In the genomic region with DNA sequence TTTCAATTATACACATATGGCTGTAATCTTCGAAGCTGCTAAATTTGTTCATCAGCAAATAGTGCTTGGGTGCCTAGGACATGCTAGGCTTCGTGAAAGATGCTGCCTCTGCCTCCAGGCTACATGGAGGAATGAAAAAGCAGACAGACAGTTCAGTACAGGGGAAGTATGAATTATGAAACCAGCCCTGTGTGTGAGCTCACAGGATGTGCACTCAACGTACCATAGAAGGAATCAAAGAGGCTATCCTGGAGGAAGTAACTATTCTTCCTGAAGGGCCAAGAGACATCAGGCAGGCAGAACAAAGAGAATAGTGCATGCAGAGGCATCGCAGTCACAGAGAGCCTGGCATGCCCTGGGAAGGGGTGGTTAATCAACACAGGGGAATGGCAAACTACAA, we compare ENCODE assay signal across 8 cellular contexts.
DNase-seq lines count a peak whose midpoint lies in the region; ATAC-seq and TF ChIP-seq lines count a peak whose summit lies in the region.

No MANE protein-coding gene starts in this region.

- no peak overlapping the region for H4K91ac ChIP-seq in neuronal stem cell (ENCODE audit: low read depth, low read length, poor library complexity)

- H3K4me3 ChIP-seq in stomach smooth muscle (ENCODE audit: low read length in 2 of 2) (no peak overlapping the region), neuronal stem cell (ENCODE audit: low read length in 2 of 2) (no peak overlapping the region), endodermal cell (ENCODE audit: low read length) (no peak overlapping the region)

- peak overlapping the region; percentile 43 for H3K27ac Mint-ChIP-seq in activated CD4-positive, alpha-beta T cell treated with anti-CD3 and anti-CD28 coated beads, Interleukin-2, amount 10 ng/mL, durations not matched to agents 7 days and 5 days
- peak overlapping the region; percentile 50 for H3K27ac Mint-ChIP-seq in central memory CD8-positive, alpha-beta T cell (ENCODE audit: low read depth)
- no peak overlapping the region for H3K27ac Mint-ChIP-seq in endodermal cell

- H2BK12ac ChIP-seq in neuronal stem cell (ENCODE audit: low read length), result no peak overlapping the region

- no peaks in the 10 kb centered on the region for H3K79me1 ChIP-seq in neuronal stem cell (ENCODE audit: low read depth, low read length)

- no peak overlapping the region for H3K4me3 Mint-ChIP-seq in activated CD4-positive, alpha-beta T cell treated with anti-CD3 and anti-CD28 coated beads, Interleukin-2, amount 10 ng/mL, durations not matched to agents 7 days and 5 days
- no peak overlapping the region for H3K4me3 Mint-ChIP-seq in central memory CD8-positive, alpha-beta T cell
- no peak overlapping the region for H3K4me3 Mint-ChIP-seq in endodermal cell

- no peak overlapping the region for H3K4me2 ChIP-seq in neuronal stem cell (ENCODE audit: insufficient read depth, low read length, poor library complexity, severe bottlenecking)

- TF ChIP-seq CTCF in endodermal cell (conservative IDR thresholded peaks at IDR 0.05), result no peak

- no peak overlapping the region for H3K14ac ChIP-seq in neuronal stem cell (ENCODE audit: low read length)

- peaks cover 29% of the 10 kb centered on the region for H3K4me1 Mint-ChIP-seq in activated CD4-positive, alpha-beta T cell treated with anti-CD3 and anti-CD28 coated beads, Interleukin-2, amount 10 ng/mL, durations not matched to agents 7 days and 5 days
- H3K4me1 Mint-ChIP-seq in central memory CD8-positive, alpha-beta T cell, result peaks cover 64% of the 10 kb centered on the region
- H3K4me1 Mint-ChIP-seq in endodermal cell, result peaks cover 7% of the 10 kb centered on the region

- H2BK5ac ChIP-seq in neuronal stem cell (ENCODE audit: low read length), result no peak overlapping the region

- H3K9me3 ChIP-seq in stomach smooth muscle (ENCODE audit: control insufficient read depth in 2 of 2, low read length in 2 of 2) (no peaks in the 10 kb centered on the region), neuronal stem cell (replicated peaks in 1 of 2; ENCODE audit: control insufficient read depth in 2 of 2, insufficient read depth in 1 of 2, low read depth in 1 of 2, low read length in 2 of 2) (peaks cover 0 to 6% of the 10 kb centered on the region in 2 donors), endodermal cell (ENCODE audit: control insufficient read depth, low read length) (no peaks in the 10 kb centered on the region)

- DNase-seq in activated CD4-positive, alpha-beta T cell treated with anti-CD3 and anti-CD28 coated beads, Interleukin-2, amount 10 ng/mL, durations not matched to agents 7 days and 5 days, result no peak
- no peak for DNase-seq in activated CD4-positive, alpha-beta T cell treated with anti-CD3 and anti-CD28 coated beads, Interleukin-2, amount 50 U/mL, for 48 hours
- DNase-seq in central memory CD8-positive, alpha-beta T cell (ENCODE audit: low spot score in 2 of 2), result no peak
- DNase-seq in neuronal stem cell (ENCODE audit: low spot score), result no peak
- no peak for DNase-seq in endodermal cell
- DNase-seq in erythroblast (lab: John Stamatoyannopoulos, UW), result no peak

- no peaks in the 10 kb centered on the region for H3K36me3 ChIP-seq in stomach smooth muscle (ENCODE audit: control insufficient read depth in 2 of 2, insufficient read depth in 2 of 2, low read length in 2 of 2)
- no peaks in the 10 kb centered on the region for H3K36me3 ChIP-seq in neuronal stem cell (replicated peaks in 1 of 2; ENCODE audit: control insufficient read depth in 2 of 2, insufficient read depth in 2 of 2, low read length in 2 of 2)
- no peaks in the 10 kb centered on the region for H3K36me3 ChIP-seq in endodermal cell (ENCODE audit: control insufficient read depth, insufficient read depth, low read length)

- POLR2A ChIA-PET in activated CD4-positive, alpha-beta T cell treated with anti-CD3 and anti-CD28 coated beads, Interleukin-2, amount 10 ng/mL, durations not matched to agents 7 days and 5 days (lab: Charles Lee), result interaction anchor here (1.1 kb wide), 1 partner anchor 9 kb away, joined by 3 read pairs; no protein-coding TSS in a partner anchor

- no peak overlapping the region for H2BK120ac ChIP-seq in neuronal stem cell (ENCODE audit: low read depth, low read length)

- H3K18ac ChIP-seq in neuronal stem cell (ENCODE audit: low read length), result no peak overlapping the region

- H3K23ac ChIP-seq in neuronal stem cell (ENCODE audit: low read depth, low read length, poor library complexity), result no peak overlapping the region

- no peak overlapping the region for H2AFZ ChIP-seq in neuronal stem cell (ENCODE audit: low read length)

- peaks cover 14% of the 10 kb centered on the region for H3K4me1 ChIP-seq in stomach smooth muscle (ENCODE audit: control insufficient read depth, insufficient read depth, low read length)
- H3K4me1 ChIP-seq in neuronal stem cell (ENCODE audit: control insufficient read depth in 2 of 2, insufficient read depth in 1 of 2, low read depth in 1 of 2, low read length in 2 of 2), result peaks cover 0 to 3% of the 10 kb centered on the region in 2 donors
- H3K4me1 ChIP-seq in endodermal cell (ENCODE audit: control insufficient read depth, insufficient read depth, low read length), result no peaks in the 10 kb centered on the region

- H3K9me3 Mint-ChIP-seq in activated CD4-positive, alpha-beta T cell treated with anti-CD3 and anti-CD28 coated beads, Interleukin-2, amount 10 ng/mL, durations not matched to agents 7 days and 5 days, result peaks cover 8% of the 10 kb centered on the region
- no peaks in the 10 kb centered on the region for H3K9me3 Mint-ChIP-seq in central memory CD8-positive, alpha-beta T cell
- H3K9me3 Mint-ChIP-seq in endodermal cell, result peaks cover 13% of the 10 kb centered on the region

- H3K4ac ChIP-seq in neuronal stem cell (ENCODE audit: low read length), result no peak overlapping the region

- CTCF ChIA-PET in activated CD4-positive, alpha-beta T cell treated with anti-CD3 and anti-CD28 coated beads, Interleukin-2, amount 10 ng/mL, durations not matched to agents 7 days and 5 days (lab: Charles Lee), result interaction anchor here (0.6 to 0.8 kb wide), 2 partner anchors 11 to 18 kb away, joined by 3 read pairs; no protein-coding TSS in a partner anchor

- H3K27me3 ChIP-seq in stomach smooth muscle (ENCODE audit: control insufficient read depth in 1 of 2, insufficient read depth in 2 of 2, low read length in 2 of 2), result no peaks in the 10 kb centered on the region
- no peaks in the 10 kb centered on the region for H3K27me3 ChIP-seq in neuronal stem cell (ENCODE audit: control insufficient read depth in 3 of 3, insufficient read depth in 3 of 3, low read depth in 1 of 3, low read length in 3 of 3)
- no peaks in the 10 kb centered on the region for H3K27me3 ChIP-seq in endodermal cell (ENCODE audit: control insufficient read depth, insufficient read depth, low read length, poor library complexity, severe bottlenecking)

- no peak overlapping the region for H2BK15ac ChIP-seq in neuronal stem cell (ENCODE audit: low read length)

- no peak overlapping the region for H4K8ac ChIP-seq in neuronal stem cell (ENCODE audit: low read depth, low read length)

- ATAC-seq in HG03159 (IDR thresholded peaks at IDR 0.05; ENCODE audit: unreplicated experiment), result peak; percentile 45
- ATAC-seq in central memory CD8-positive, alpha-beta T cell (replicated peaks; ENCODE audit: extremely low read depth, poor library complexity, severe bottlenecking), result no peak

- no peaks in the 10 kb centered on the region for H3K27me3 Mint-ChIP-seq in activated CD4-positive, alpha-beta T cell treated with anti-CD3 and anti-CD28 coated beads, Interleukin-2, amount 10 ng/mL, durations not matched to agents 7 days and 5 days
- no peaks in the 10 kb centered on the region for H3K27me3 Mint-ChIP-seq in central memory CD8-positive, alpha-beta T cell
- H3K27me3 Mint-ChIP-seq in endodermal cell (ENCODE audit: insufficient read depth), result no peaks in the 10 kb centered on the region

- TF ChIP-seq POLR2A in erythroblast (IDR thresholded peaks at IDR 0.05; ENCODE audit: low read length), result no peak

- no peak overlapping the region for H2AK5ac ChIP-seq in neuronal stem cell (ENCODE audit: low read depth, low read length)

- H3K9ac ChIP-seq in stomach smooth muscle (ENCODE audit: low read length in 2 of 2), result no peak overlapping the region
- no peak overlapping the region for H3K9ac ChIP-seq in neuronal stem cell (ENCODE audit: low read depth, low read length, poor library complexity)
- H3K9ac ChIP-seq in endodermal cell (ENCODE audit: extremely low read depth, low read length, poor library complexity, severe bottlenecking), result no peak overlapping the region

- H3K27ac ChIP-seq in stomach smooth muscle (ENCODE audit: low read length), result peak overlapping the region; percentile 13
- no peak overlapping the region for H3K27ac ChIP-seq in neuronal stem cell (replicated peaks; ENCODE audit: low read length)
- H3K27ac ChIP-seq in endodermal cell (ENCODE audit: low read depth, low read length), result no peak overlapping the region

- no CpG with 5 or more reads among the region's 4 CpGs for WGBS in neuronal stem cell (ENCODE audit: extremely low coverage in 2 of 2, insufficient read length in 2 of 2, insufficient replicate concordance in 1 of 2), 2 donors
- WGBS in endodermal cell (ENCODE audit: insufficient coverage in 1 of 2, insufficient read length in 1 of 2), 2 experiments, result 92 to 93% methylated on average over 4 of the region's 4 CpGs

- H3K36me3 Mint-ChIP-seq in activated CD4-positive, alpha-beta T cell treated with anti-CD3 and anti-CD28 coated beads, Interleukin-2, amount 10 ng/mL, durations not matched to agents 7 days and 5 days (ENCODE audit: low read depth), result peaks cover 15% of the 10 kb centered on the region
- H3K36me3 Mint-ChIP-seq in central memory CD8-positive, alpha-beta T cell (ENCODE audit: insufficient read depth), result peaks cover 1% of the 10 kb centered on the region
- H3K36me3 Mint-ChIP-seq in endodermal cell (ENCODE audit: low read depth), result peaks cover 2% of the 10 kb centered on the region
